ENCODE assay signal across 2 cellular contexts in the genomic region with DNA sequence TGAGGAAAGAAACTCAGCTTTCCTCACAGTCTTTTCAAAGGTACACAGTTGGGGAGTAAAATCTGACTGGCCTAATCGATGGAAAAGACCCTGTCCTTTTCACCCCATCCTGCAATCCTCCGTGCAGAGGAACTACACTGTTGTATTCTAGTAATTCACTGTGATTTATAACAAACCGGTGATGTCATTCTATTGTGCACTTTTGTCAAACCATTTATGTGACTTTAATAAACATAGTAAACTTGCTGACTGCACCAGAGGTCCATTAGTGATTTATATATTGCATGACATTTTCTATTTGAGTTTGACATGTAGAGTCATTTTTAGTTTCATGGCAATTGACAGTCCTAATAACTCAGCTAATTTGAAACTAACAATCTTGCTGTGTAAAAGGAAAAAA.
TF ChIP-seq lines count a peak whose summit lies in the region.

No MANE protein-coding gene starts in this region.

TF ChIP-seq in GM12891, 5 proteins besides CTCF, POLR2A, EP300 and RAD21 (continued from another document):
- TF ChIP-seq POLR2AphosphoS5 (IDR thresholded peaks at IDR 0.05; ENCODE audit: low read depth, low read length) (no peak), PAX5 (IDR thresholded peaks at IDR 0.05; ENCODE audit: insufficient read depth, low read length, severe bottlenecking) (no peak)

TF ChIP-seq in K562, 482 proteins besides CTCF, POLR2A, EP300 and RAD21 (continued from another document):
- TF ChIP-seq RBM34 (IDR thresholded peaks at IDR 0.05; ENCODE audit: borderline replicate concordance, insufficient read depth, low read length) (no peak), RUNX1 (IDR thresholded peaks at IDR 0.05; ENCODE audit: low read depth) (no peak), ERF (CRISPR knock-in tag; IDR thresholded peaks at IDR 0.05) (no peak), ZC3H11A (IDR thresholded peaks at IDR 0.05; ENCODE audit: low read depth, low read length) (no peak), RFX5 (IDR thresholded peaks at IDR 0.05; ENCODE audit: low read depth, low read length) (no peak), POLR2AphosphoS2 (IDR thresholded peaks at IDR 0.05; ENCODE audit: low read length) (no peak), ZNF79 (CRISPR knock-in tag; IDR thresholded peaks at IDR 0.05; ENCODE audit: low read depth) (no peak), PCBP1 (IDR thresholded peaks at IDR 0.05; ENCODE audit: low read depth, low read length, poor library complexity, severe bottlenecking) (no peak), HNRNPL (IDR thresholded peaks at IDR 0.05; ENCODE audit: low read depth, low read length) (no peak), KLF13 (tag; IDR thresholded peaks at IDR 0.05; ENCODE audit: borderline replicate concordance, low read depth) (no peak), ZC3H4 (CRISPR knock-in tag; IDR thresholded peaks at IDR 0.05; ENCODE audit: borderline replicate concordance) (no peak), ZNF175 (CRISPR knock-in tag; IDR thresholded peaks at IDR 0.05; ENCODE audit: low read depth) (no peak)
- TF ChIP-seq, protein P1, sequence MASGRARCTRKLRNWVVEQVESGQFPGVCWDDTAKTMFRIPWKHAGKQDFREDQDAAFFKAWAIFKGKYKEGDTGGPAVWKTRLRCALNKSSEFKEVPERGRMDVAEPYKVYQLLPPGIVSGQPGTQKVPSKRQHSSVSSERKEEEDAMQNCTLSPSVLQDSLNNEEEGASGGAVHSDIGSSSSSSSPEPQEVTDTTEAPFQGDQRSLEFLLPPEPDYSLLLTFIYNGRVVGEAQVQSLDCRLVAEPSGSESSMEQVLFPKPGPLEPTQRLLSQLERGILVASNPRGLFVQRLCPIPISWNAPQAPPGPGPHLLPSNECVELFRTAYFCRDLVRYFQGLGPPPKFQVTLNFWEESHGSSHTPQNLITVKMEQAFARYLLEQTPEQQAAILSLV (tag; IDR thresholded peaks at IDR 0.05): no peak
- TF ChIP-seq, protein P2, sequence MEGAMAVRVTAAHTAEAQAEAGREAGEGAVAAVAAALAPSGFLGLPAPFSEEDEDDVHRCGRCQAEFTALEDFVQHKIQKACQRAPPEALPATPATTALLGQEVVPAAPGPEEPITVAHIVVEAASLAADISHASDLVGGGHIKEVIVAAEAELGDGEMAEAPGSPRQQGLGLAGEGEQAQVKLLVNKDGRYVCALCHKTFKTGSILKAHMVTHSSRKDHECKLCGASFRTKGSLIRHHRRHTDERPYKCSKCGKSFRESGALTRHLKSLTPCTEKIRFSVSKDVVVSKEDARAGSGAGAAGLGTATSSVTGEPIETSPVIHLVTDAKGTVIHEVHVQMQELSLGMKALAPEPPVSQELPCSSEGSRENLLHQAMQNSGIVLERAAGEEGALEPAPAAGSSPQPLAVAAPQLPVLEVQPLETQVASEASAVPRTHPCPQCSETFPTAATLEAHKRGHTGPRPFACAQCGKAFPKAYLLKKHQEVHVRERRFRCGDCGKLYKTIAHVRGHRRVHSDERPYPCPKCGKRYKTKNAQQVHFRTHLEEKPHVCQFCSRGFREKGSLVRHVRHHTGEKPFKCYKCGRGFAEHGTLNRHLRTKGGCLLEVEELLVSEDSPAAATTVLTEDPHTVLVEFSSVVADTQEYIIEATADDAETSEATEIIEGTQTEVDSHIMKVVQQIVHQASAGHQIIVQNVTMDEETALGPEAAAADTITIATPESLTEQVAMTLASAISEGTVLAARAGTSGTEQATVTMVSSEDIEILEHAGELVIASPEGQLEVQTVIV (CRISPR knock-in tag; IDR thresholded peaks at IDR 0.05; ENCODE audit: borderline replicate concordance): no peak
